28 cellular contexts compared by ENCODE assay signal in genomic region chr19:10452726-10453620, GRCh38. TPM values are rescaled to one million over a fixed set of nuclear protein-coding genes. Genes with fewer than 3 reads are reported as not detected.
DNase-seq lines count a peak whose midpoint lies in the region; ATAC-seq and TF ChIP-seq lines count a peak whose summit lies in the region.
"Had no signal": no experiment of that assay in that cellular context is flagged by ENCODE, and none has a peak within 500 bp of the region (broad histone marks: within the 10 kb centered on the region; RNA-seq: fewer than 3 reads in every experiment).

No MANE protein-coding gene starts in this region.

- peak overlapping the region; percentile 4 for H3K27ac Mint-ChIP-seq in T-helper 2 cell treated with Interferon-gamma antibody and Interleukin-4, amounts not matched to agents 5 μg/mL and 100 μg/mL, for 36 hours
- H3K27ac Mint-ChIP-seq in brain = peak overlapping the region; percentile 28 to 96 (median 94)
- H3K27ac Mint-ChIP-seq in naive thymus-derived CD4-positive, alpha-beta T cell = peak overlapping the region in 1 of 9 donors; percentile 82
- H3K27ac Mint-ChIP-seq: B cell; effector memory CD8-positive, alpha-beta T cell; type B pancreatic cell had no signal

- no peaks in the 10 kb centered on the region for H3K9me3 ChIP-seq in naive thymus-derived CD4-positive, alpha-beta T cell (ENCODE audit: control insufficient read depth in 2 of 3, low read length in 3 of 3)
- H3K9me3 ChIP-seq: esophagus squamous epithelium, gastrocnemius medialis, lower lobe of right lung, mucosa of descending colon, neutrophil, stomach had no signal

- H3K27me3 ChIP-seq in naive thymus-derived CD4-positive, alpha-beta T cell (ENCODE audit: control insufficient read depth in 2 of 2, insufficient read depth in 2 of 2, low read length in 2 of 2) = no peaks in the 10 kb centered on the region
- H3K27me3 ChIP-seq: gastrocnemius medialis, stomach had no signal

- H3K36me3 ChIP-seq in naive thymus-derived CD4-positive, alpha-beta T cell (ENCODE audit: control insufficient read depth in 2 of 3, insufficient read depth in 3 of 3, low read length in 3 of 3) = no peaks in the 10 kb centered on the region
- H3K36me3 ChIP-seq: neutrophil had no signal

- CTCF ChIA-PET in naive thymus-derived CD4-positive, alpha-beta T cell (lab: Charles Lee) = no interaction called here

- H3K4me3 ChIP-seq in naive thymus-derived CD4-positive, alpha-beta T cell (ENCODE audit: low read length) = no peak overlapping the region
- H3K4me3 ChIP-seq: esophagus squamous epithelium, gastrocnemius medialis, lower lobe of right lung, mucosa of descending colon, smooth muscle cell, stomach had no signal

- no peak overlapping the region for H3K27ac ChIP-seq in naive thymus-derived CD4-positive, alpha-beta T cell (ENCODE audit: low read depth, low read length)
- peak overlapping the region; percentile 17 for H3K27ac ChIP-seq in temporal lobe (ENCODE audit: low read depth, low read length)
- H3K27ac ChIP-seq: esophagus squamous epithelium, gastrocnemius medialis, lower lobe of right lung, neutrophil, stomach had no signal

- peak; percentile 26 for ATAC-seq in naive thymus-derived CD4-positive, alpha-beta T cell
- ATAC-seq in activated CD4-positive, CD25-positive, alpha-beta regulatory T cell treated with anti-CD3 and anti-CD28 coated beads, Interleukin-2, amount 50 U/mL, for 24 hours = no peak
- no peak for ATAC-seq in GM19324 (IDR thresholded peaks at IDR 0.05; ENCODE audit: low FRiP score, unreplicated experiment)
- ATAC-seq: activated naive CD8-positive, alpha-beta T cell treated with anti-CD3 and anti-CD28 coated beads, Interleukin-2, amount 50 U/mL, for 24 hours; effector memory CD8-positive, alpha-beta T cell; gastrocnemius medialis; T-cell had no signal

- H3K4me3 Mint-ChIP-seq in T-helper 2 cell treated with Interferon-gamma antibody and Interleukin-4, amounts not matched to agents 5 μg/mL and 100 μg/mL, for 36 hours = no peak overlapping the region
- peak overlapping the region; percentile 78 to 89 (median 83) for H3K4me3 Mint-ChIP-seq in brain
- no peak overlapping the region for H3K4me3 Mint-ChIP-seq in naive thymus-derived CD4-positive, alpha-beta T cell
- H3K4me3 Mint-ChIP-seq: activated naive CD8-positive, alpha-beta T cell treated with anti-CD3 and anti-CD28 coated beads, Interleukin-2, amount 50 U/mL, for 24 hours; B cell; effector memory CD8-positive, alpha-beta T cell; T-cell; type B pancreatic cell had no signal

- intact Hi-C loops in naive thymus-derived CD4-positive, alpha-beta T cell (cut with micrococcal nuclease) = no loop called here

- no peaks in the 10 kb centered on the region for H3K27me3 Mint-ChIP-seq in T-helper 2 cell treated with Interferon-gamma antibody and Interleukin-4, amounts not matched to agents 5 μg/mL and 100 μg/mL, for 36 hours (ENCODE audit: low read depth)
- H3K27me3 Mint-ChIP-seq in brain = peaks cover 12% of the 10 kb centered on the region
- peaks cover 0 to 13% (median 4%) of the 10 kb centered on the region in 5 donors for H3K27me3 Mint-ChIP-seq in naive thymus-derived CD4-positive, alpha-beta T cell
- H3K27me3 Mint-ChIP-seq: effector memory CD8-positive, alpha-beta T cell had no signal

- no peak for TF ChIP-seq CTCF in brain (conservative IDR thresholded peaks at IDR 0.05)

- H3K9me3 Mint-ChIP-seq in T-helper 2 cell treated with Interferon-gamma antibody and Interleukin-4, amounts not matched to agents 5 μg/mL and 100 μg/mL, for 36 hours = no peaks in the 10 kb centered on the region
- H3K9me3 Mint-ChIP-seq in brain = peaks cover 0 to 9% (median 0%) of the 10 kb centered on the region in 5 experiments
- peaks cover 0 to 2% (median 0%) of the 10 kb centered on the region in 11 donors for H3K9me3 Mint-ChIP-seq in naive thymus-derived CD4-positive, alpha-beta T cell
- H3K9me3 Mint-ChIP-seq: activated naive CD8-positive, alpha-beta T cell treated with anti-CD3 and anti-CD28 coated beads, Interleukin-2, amount 50 U/mL, for 24 hours; effector memory CD8-positive, alpha-beta T cell; T-cell; type B pancreatic cell had no signal

- H3K4me1 Mint-ChIP-seq in T-helper 2 cell treated with Interferon-gamma antibody and Interleukin-4, amounts not matched to agents 5 μg/mL and 100 μg/mL, for 36 hours (ENCODE audit: low read depth) = peaks cover 11% of the 10 kb centered on the region
- peaks cover 30% of the 10 kb centered on the region for H3K4me1 Mint-ChIP-seq in brain
- H3K4me1 Mint-ChIP-seq in naive thymus-derived CD4-positive, alpha-beta T cell = peaks cover 0 to 24% (median 0%) of the 10 kb centered on the region in 7 donors
- H3K4me1 Mint-ChIP-seq: activated naive CD8-positive, alpha-beta T cell treated with anti-CD3 and anti-CD28 coated beads, Interleukin-2, amount 50 U/mL, for 24 hours; B cell had no signal

- POLR2A ChIA-PET in naive thymus-derived CD4-positive, alpha-beta T cell (lab: Charles Lee) = no interaction called here

- H3K4me1 ChIP-seq in naive thymus-derived CD4-positive, alpha-beta T cell (ENCODE audit: control insufficient read depth in 2 of 2, insufficient read depth in 2 of 2, low read length in 2 of 2) = no peaks in the 10 kb centered on the region
- H3K4me1 ChIP-seq: esophagus squamous epithelium, gastrocnemius medialis, lower lobe of right lung, stomach had no signal

- DNase-seq in T-helper 2 cell treated with Interferon-gamma antibody and Interleukin-4, amounts not matched to agents 5 μg/mL and 100 μg/mL, for 36 hours (ENCODE audit: low spot score) = no peak
- no peak for DNase-seq in T-helper 2 cell
- DNase-seq in naive thymus-derived CD4-positive, alpha-beta T cell = no peak
- DNase-seq in activated CD4-positive, alpha-beta T cell treated with anti-CD3 and anti-CD28 coated beads for 1 hour = no peak
- DNase-seq: activated CD4-positive, alpha-beta T cell treated with anti-CD3 and anti-CD28 coated beads, Interleukin-2, amount 50 U/mL, for 1 hour; activated naive CD8-positive, alpha-beta T cell treated with anti-CD3 and anti-CD28 coated beads, Interleukin-2, amount 50 U/mL, for 24 hours; effector memory CD8-positive, alpha-beta T cell; esophagus squamous epithelium; gastrocnemius medialis; HCEC 1CT; lower lobe of right lung; MV-4-11; NCI-H1694 treated with DMSO at 0.1 percent for 48 hours; NCI-H226; NCI-H774; Right ventricle myocardium superior; stimulated activated CD4-positive, alpha-beta T cell treated with anti-CD3 and anti-CD28 coated beads, Interleukin-4, amount 100 ng/mL, for 1 hour; stomach; T-cell had no signal

- H3K36me3 Mint-ChIP-seq in T-helper 2 cell treated with Interferon-gamma antibody and Interleukin-4, amounts not matched to agents 5 μg/mL and 100 μg/mL, for 36 hours (ENCODE audit: low read depth) = peaks cover 33% of the 10 kb centered on the region
- peaks cover 4% of the 10 kb centered on the region for H3K36me3 Mint-ChIP-seq in brain
- peaks cover 0 to 22% (median 0%) of the 10 kb centered on the region in 5 donors for H3K36me3 Mint-ChIP-seq in naive thymus-derived CD4-positive, alpha-beta T cell
- H3K36me3 Mint-ChIP-seq: type B pancreatic cell had no signal

RNA-seq across cellular contexts. Expression of gene PDE4A, which starts 32.6 kb away (rescaled TPM):
- polyA plus RNA-seq in brain (ENCODE audit: insufficient read depth, low read depth, low replicate concordance) = 7.4 TPM
- total RNA-seq in naive thymus-derived CD4-positive, alpha-beta T cell = 10 to 100 TPM in 2 of 5 experiments, 1 to 10 TPM in 2, under 1 TPM in 1; 0.59 to 51.8 (median 5.0) TPM
- 1 to 10 TPM in 1 of 2 donors, under 1 TPM in 1; 0.47 to 2.0 TPM for polyA plus RNA-seq in naive thymus-derived CD4-positive, alpha-beta T cell
- total RNA-seq in temporal lobe = 5.2 TPM

RNA-seq across cellular contexts. Expression of gene CDC37, which starts 49.6 kb away (rescaled TPM):
- 141 TPM for polyA plus RNA-seq in brain (ENCODE audit: insufficient read depth, low read depth, low replicate concordance)
- total RNA-seq in naive thymus-derived CD4-positive, alpha-beta T cell = 100 to 1,000 TPM; 169 to 229 (median 180) TPM
- polyA plus RNA-seq in naive thymus-derived CD4-positive, alpha-beta T cell = 10 to 100 TPM; 62.8 to 99.2 TPM
- total RNA-seq in temporal lobe = 39.8 TPM

RNA-seq across cellular contexts. Expression of gene KEAP1, which starts 50.2 kb away (rescaled TPM):
- 71.4 TPM for polyA plus RNA-seq in brain (ENCODE audit: insufficient read depth, low read depth, low replicate concordance)
- 10 to 100 TPM; 12.9 to 83.6 (median 31.4) TPM for total RNA-seq in naive thymus-derived CD4-positive, alpha-beta T cell
- 10 to 100 TPM; 21.9 to 37.7 TPM for polyA plus RNA-seq in naive thymus-derived CD4-positive, alpha-beta T cell
- 40.6 TPM for total RNA-seq in temporal lobe

Comparison
In these comparisons a context has a peak if more than half of its experiments do, and no peak if none do; other contexts are left out.
1. H3K4me3 Mint-ChIP-seq: peak in brain (5 of 5); none in T-helper 2 cell treated with Interferon-gamma antibody and Interleukin-4, amounts not matched to agents 5 μg/mL and 100 μg/mL, for 36 hours (single experiment) and naive thymus-derived CD4-positive, alpha-beta T cell (0 of 10).